8 cellular contexts compared by ENCODE assay signal in the genomic region with DNA sequence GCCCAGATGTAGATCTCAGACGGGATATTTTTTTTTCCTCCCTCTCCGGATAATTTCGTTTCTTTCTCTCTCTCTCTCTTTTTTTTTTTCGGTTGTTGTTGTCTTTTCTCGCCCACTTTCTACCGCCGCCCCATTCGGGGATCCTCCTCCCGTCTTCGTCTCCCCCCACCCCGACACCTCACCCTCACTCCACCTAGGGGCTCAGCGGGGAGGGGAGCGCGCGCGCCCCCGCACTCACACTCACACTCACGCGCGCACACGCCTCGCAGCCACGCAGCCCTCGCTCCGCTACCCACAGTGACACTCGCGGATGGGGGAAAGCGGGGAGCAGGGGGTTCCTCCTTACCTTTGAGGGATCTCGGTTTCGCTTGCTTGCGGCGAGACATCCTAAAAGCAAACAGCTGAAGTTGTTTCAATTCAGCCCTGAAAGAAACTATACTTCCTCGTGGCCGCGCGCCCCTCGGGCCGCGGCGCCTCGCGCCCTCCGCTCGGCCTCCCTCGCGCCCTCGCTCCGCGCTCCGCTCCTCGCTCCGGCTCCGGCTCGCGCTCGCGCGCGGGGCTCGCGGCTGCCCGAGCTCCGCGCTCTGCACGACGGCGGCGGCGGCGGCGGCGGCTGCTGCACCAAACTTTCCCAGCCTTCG. TPM values are rescaled to one million over a fixed set of nuclear protein-coding genes. Genes with fewer than 3 reads are reported as not detected.
DNase-seq lines count a peak whose midpoint lies in the region; ATAC-seq, FAIRE-seq and TF ChIP-seq lines count a peak whose summit lies in the region.

No MANE protein-coding gene starts in this region.

- DNase-seq in G401 (ENCODE audit: low spot score) (peak; percentile 68), H4 (ENCODE audit: low spot score) (peak; percentile 23), T-helper 17 cell (no peak), H1 (ENCODE audit: low read depth in 1 of 2, low spot score in 2 of 2) (peak in 1 of 2 experiments; percentile 65), mesenchymal stem cell (peak; percentile 70), thoracic aorta (ENCODE audit: low spot score) (no peak), NCI-H1436 (lab: John Stamatoyannopoulos, UW) (no peak)
- no peak for DNase-seq in activated CD4-positive, CD25-positive, alpha-beta regulatory T cell (lab: John Stamatoyannopoulos, UW)

- no peak overlapping the region for H3K23ac ChIP-seq in H1 (ENCODE audit: insufficient read length)
- peak overlapping the region in 1 of 2 experiments; percentile 89 for H3K23ac ChIP-seq in mesenchymal stem cell (ENCODE audit: low read length in 2 of 2)

- H3K79me1 ChIP-seq in H1 (ENCODE audit: low read depth, low read length) (no peaks in the 10 kb centered on the region), mesenchymal stem cell (replicated peaks; ENCODE audit: low read length, poor library complexity, severe bottlenecking) (peaks cover 2% of the 10 kb centered on the region)

- H2BK12ac ChIP-seq in H1 (ENCODE audit: low read depth, low read length), result peak overlapping the region; percentile 80; the same call in 1 of the 2 replicates
- peak overlapping the region; percentile 77 to 90 for H2BK12ac ChIP-seq in mesenchymal stem cell (ENCODE audit: low read length in 2 of 2)

- H4K91ac ChIP-seq in H1 (replicated peaks; ENCODE audit: insufficient read length, low read length) (peak overlapping the region; percentile 88), mesenchymal stem cell (ENCODE audit: low read length) (peak overlapping the region; percentile 74)

- H3K14ac ChIP-seq in H1 (ENCODE audit: insufficient read length) (no peak overlapping the region), mesenchymal stem cell (ENCODE audit: low read length in 2 of 2) (peak overlapping the region in 1 of 2 experiments; percentile 99)

- peak overlapping the region; percentile 89 for H3K4me3 Mint-ChIP-seq in T-helper 17 cell

- POLR2A ChIA-PET in H1 (lab: Charles Lee; ENCODE audit: partially characterized antibody), result interaction anchor here (0.6 to 2.0 kb wide), 2 partner anchors 21 to 24 kb away, joined by 3 to 4 read pairs; no protein-coding TSS in a partner anchor

- H4K20me1 ChIP-seq in H1 (replicated peaks in 1 of 2; ENCODE audit: control insufficient read depth in 1 of 2, insufficient read depth in 2 of 2, low read length in 2 of 2), result peaks cover 0 to 6% of the 10 kb centered on the region in 2 experiments

- H3K9ac ChIP-seq in H1 (replicated peaks in 1 of 4; ENCODE audit: extremely low read depth in 1 of 4, low read depth in 3 of 4, low read length in 3 of 4) (peak overlapping the region; percentile 37 to 84 (median 66)), mesenchymal stem cell (ENCODE audit: low read length) (peak overlapping the region; percentile 99)

- H3K27me3 ChIP-seq in H1 (replicated peaks in 1 of 4; ENCODE audit: control insufficient read depth in 3 of 4, extremely low read depth in 1 of 4, insufficient read depth in 3 of 4, low read length in 3 of 4) (peaks cover 2 to 16% (median 9%) of the 10 kb centered on the region in 4 experiments), mesenchymal stem cell (ENCODE audit: control insufficient read depth in 1 of 2, insufficient read depth in 1 of 2, low read length in 2 of 2) (no peaks in the 10 kb centered on the region), thoracic aorta (replicated peaks; ENCODE audit: insufficient read depth) (no peaks in the 10 kb centered on the region)

- H3K27ac ChIP-seq in H1 (ENCODE audit: low read depth, low read length) (no peak overlapping the region; the same call in 1 of the 2 replicates), mesenchymal stem cell (ENCODE audit: low read length, poor library complexity, severe bottlenecking) (peak overlapping the region; percentile 99), thoracic aorta (peak overlapping the region; percentile 62)

- TF ChIP-seq RAD21 in H1 (IDR thresholded peaks at IDR 0.05 in 1 of 2, conservative IDR thresholded peaks at IDR 0.05 in 1 of 2; ENCODE audit: low read depth in 2 of 2, low read length in 2 of 2), result no peak

- no peak for TF ChIP-seq POLR2A in H1 (IDR thresholded peaks at IDR 0.05; ENCODE audit: control extremely low read depth in 1 of 2, low read depth in 2 of 2, low read length in 2 of 2)

- TF ChIP-seq CTCF in H1 (IDR thresholded peaks at IDR 0.05; ENCODE audit: control extremely low read depth in 1 of 3, insufficient read depth in 1 of 3, low read depth in 1 of 3, low read length in 3 of 3) (no peak), thoracic aorta (IDR thresholded peaks at IDR 0.05) (no peak)

- H3K79me2 ChIP-seq in H1 (ENCODE audit: control insufficient read depth in 1 of 2, insufficient read depth in 2 of 2, low read length in 2 of 2), result peaks cover 0 to 32% of the 10 kb centered on the region in 2 experiments; a peak in 2 of 4 replicates

- H2AK5ac ChIP-seq in H1 (ENCODE audit: low read depth, low read length) (no peak overlapping the region), mesenchymal stem cell (ENCODE audit: low read length, severe bottlenecking) (no peak overlapping the region)

- H2BK20ac ChIP-seq in H1 (ENCODE audit: low read length), result no peak overlapping the region

- H3K4me1 ChIP-seq in H1 (replicated peaks in 1 of 4; ENCODE audit: control insufficient read depth in 3 of 4, insufficient read depth in 4 of 4, low read length in 3 of 4) (no peaks in the 10 kb centered on the region; a peak in 1 of 7 replicates), mesenchymal stem cell (ENCODE audit: control insufficient read depth, insufficient read depth, low read depth, low read length) (peaks cover 1% of the 10 kb centered on the region), thoracic aorta (ENCODE audit: control insufficient read depth in 1 of 2, low read depth in 2 of 2) (peaks cover 4 to 14% of the 10 kb centered on the region in 2 donors)

- H3K4me1 Mint-ChIP-seq in T-helper 17 cell, result peaks cover 7% of the 10 kb centered on the region

- H3K18ac ChIP-seq in H1 (ENCODE audit: extremely low read depth, low read length) (peak overlapping the region; percentile 60; the same call in 1 of the 2 replicates), mesenchymal stem cell (ENCODE audit: low read depth in 1 of 2, low read length in 2 of 2) (peak overlapping the region; percentile 71 to 100)

- no peak for FAIRE-seq in H1 (lab: Jason Lieb, UNC)

- H3K23me2 ChIP-seq in H1 (ENCODE audit: low read depth, low read length), result peaks cover 17% of the 10 kb centered on the region

- H2AFZ ChIP-seq in H1 (ENCODE audit: low read length) (0 out of 2 replicates have a peak overlapping the region, but pooled peaks have one; percentile 34), mesenchymal stem cell (ENCODE audit: low read depth, low read length) (peak overlapping the region; percentile 51)

- TF ChIP-seq EP300 in H1 (IDR thresholded peaks at IDR 0.05; ENCODE audit: borderline replicate concordance in 1 of 2, low read depth in 2 of 2, low read length in 2 of 2), result no peak

- H3K4me3 ChIP-seq in H1 (ENCODE audit: extremely low read depth in 1 of 4, insufficient read depth in 2 of 4, low read depth in 3 of 4, low read length in 4 of 4), result peak overlapping the region; percentile 85 to 99 (median 94)
- H3K4me3 ChIP-seq in mesenchymal stem cell (ENCODE audit: insufficient read depth in 1 of 2, low read depth in 1 of 2, low read length in 2 of 2), result peak overlapping the region; percentile 72 to 93
- peak overlapping the region; percentile 92 for H3K4me3 ChIP-seq in thoracic aorta

- no peak overlapping the region; the same call in 1 of the 2 replicates for H2BK5ac ChIP-seq in H1 (ENCODE audit: low read depth, low read length)
- peak overlapping the region; percentile 91 for H2BK5ac ChIP-seq in mesenchymal stem cell (ENCODE audit: low read depth, low read length, poor library complexity, severe bottlenecking)

- CTCF ChIA-PET in H1 (lab: Charles Lee; ENCODE audit: partially characterized antibody), result interaction anchor here (0.7 kb wide), 1 partner anchor 546 kb away, joined by 3 read pairs; no protein-coding TSS in a partner anchor

- H3K27me3 Mint-ChIP-seq in T-helper 17 cell, result peaks cover 46% of the 10 kb centered on the region

- H3K4ac ChIP-seq in H1 (replicated peaks; ENCODE audit: insufficient read length, low read depth, low read length) (peak overlapping the region; percentile 78), mesenchymal stem cell (ENCODE audit: low read depth in 1 of 2, low read length in 2 of 2) (peak overlapping the region; percentile 64 to 99)

- H3K9me3 ChIP-seq in T-helper 17 cell (ENCODE audit: control insufficient read depth, low read length, poor library complexity, severe bottlenecking) (no peaks in the 10 kb centered on the region), H1 (ENCODE audit: insufficient read depth in 2 of 2, low read depth in 1 of 2, low read length in 1 of 2) (no peaks in the 10 kb centered on the region), mesenchymal stem cell (ENCODE audit: control insufficient read depth, low read length) (no peaks in the 10 kb centered on the region), thoracic aorta (no peaks in the 10 kb centered on the region)

- 1% methylated on average over 51 of the region's 73 CpGs; no CpG with 5 or more reads in 1 of the 2 experiments for WGBS in H1 (ENCODE audit: extremely low coverage in 1 of 2, insufficient coverage in 1 of 2, insufficient read length in 1 of 2, insufficient replicate concordance in 2 of 2, low coverage in 1 of 2, low lambda C conversion rate in 2 of 2, missing lambda C conversion rate in 1 of 2), 2 experiments
- under 1% methylated on average over 37 of the region's 73 CpGs for WGBS in mesenchymal stem cell

- H2BK120ac ChIP-seq in H1 (replicated peaks; ENCODE audit: low read depth, low read length), result no peak overlapping the region
- H2BK120ac ChIP-seq in mesenchymal stem cell (ENCODE audit: low read depth, low read length), result peak overlapping the region; percentile 29

- ATAC-seq in T-helper 17 cell (no peak), thoracic aorta (ENCODE audit: insufficient number of reproducible peaks, low FRiP score, low read depth) (peak; percentile 21)

- H3K36me3 Mint-ChIP-seq in T-helper 17 cell (ENCODE audit: low read depth), result peaks cover 2% of the 10 kb centered on the region

- peak overlapping the region; percentile 51 for H4K5ac ChIP-seq in H1 (ENCODE audit: insufficient read length, low read depth, low read length)

- in situ Hi-C loops in G401 (cut with HindIII; ENCODE audit: low sequenced_read_pairs), result no loop called here

- H2BK15ac ChIP-seq in H1 (ENCODE audit: low read length) (no peak overlapping the region), mesenchymal stem cell (ENCODE audit: low read depth, poor library complexity, severe bottlenecking) (peak overlapping the region; percentile 96)

- H3K27ac Mint-ChIP-seq in T-helper 17 cell, result no peak overlapping the region

- H4K8ac ChIP-seq in H1 (ENCODE audit: extremely low read depth, insufficient read depth, low read length) (peak overlapping the region; percentile 89), mesenchymal stem cell (ENCODE audit: low read length) (peak overlapping the region; percentile 87)

- H3K36me3 ChIP-seq in H1 (ENCODE audit: control insufficient read depth in 2 of 4, insufficient read depth in 4 of 4, low read length in 3 of 4) (no peaks in the 10 kb centered on the region), mesenchymal stem cell (ENCODE audit: control insufficient read depth in 1 of 2, insufficient read depth in 2 of 2, low read depth in 1 of 2, low read length in 2 of 2) (no peaks in the 10 kb centered on the region), thoracic aorta (no peaks in the 10 kb centered on the region)

- H3K4me2 ChIP-seq in H1 (ENCODE audit: insufficient read depth in 1 of 2, low read depth in 2 of 2, low read length in 2 of 2) (peak overlapping the region; percentile 79 to 90), mesenchymal stem cell (ENCODE audit: low read length, poor library complexity, severe bottlenecking) (peak overlapping the region; percentile 74)

- H3K56ac ChIP-seq in H1 (replicated peaks; ENCODE audit: insufficient read length, low read depth, low read length), result peak overlapping the region; percentile 64

RNA-seq across cellular contexts. Expression of gene ZNF521, which starts 1.3 kb away (rescaled TPM):
- total RNA-seq in G401 (2014; rRNA removed; shearing (Covaris generic)), result 29.4 and 87.6 TPM in 2 replicates
- total RNA-seq in H4 (2014; rRNA removed; shearing (Covaris generic)), result 6.8 and 8.2 TPM in 2 replicates
- total RNA-seq in T-helper 17 cell (1 to 10 TPM in 1 of 2 donors, not detected in 1; 1.1 TPM), thoracic aorta (10 to 100 TPM in 1 of 2 donors, 1 to 10 TPM in 1; 8.0 to 17.2 TPM)
- total RNA-seq in H1 (2021; fragmentation: NEBNext Ultra II Directional; extraction: Animal tissue kit (Norgen Biotek cat#: 25700)), result 15.8 and 16.8 TPM in 2 replicates
- polyA plus RNA-seq in H1 (2011; rRNA removed), result 9.5 and 12.6 TPM in 2 replicates
- 24.2 TPM for polyA plus RNA-seq in H1 (2011; cell fraction: cytosol; rRNA removed)
- 27.7 TPM for polyA plus RNA-seq in H1 (2011; cell fraction: nucleus; rRNA removed)
- polyA plus RNA-seq in H1 (2012, experiment 1 of 2), result 8.9 to 12.8 TPM (median 10.5 TPM) in 4 replicates
- 0.41 TPM for polyA plus RNA-seq in H1 (2012, experiment 2 of 2)
- 3.7 TPM for polyA plus RNA-seq in H1 (2013, experiment 1 of 2)
- 2.9 TPM for polyA plus RNA-seq in H1 (2013, experiment 2 of 2)
- polyA minus RNA-seq in H1 (2011; rRNA and poly(A)+ RNA removed), result 84.4 and 98.4 TPM in 2 replicates
- 14.1 TPM for polyA minus RNA-seq in H1 (2011; cell fraction: cytosol; rRNA and poly(A)+ RNA removed)
- polyA minus RNA-seq in H1 (2011; cell fraction: nucleus; rRNA and poly(A)+ RNA removed), result 120 TPM
- 21.6 TPM for polyA plus RNA-seq in mesenchymal stem cell (2013, experiment 1 of 2)
- polyA plus RNA-seq in mesenchymal stem cell (2013, experiment 2 of 2), result 22.0 TPM

Comparison
In these comparisons a context has a peak if more than half of its experiments do, and no peak if none do; other contexts are left out.
1. DNase-seq: peak in G401 (single experiment), H4 (single experiment) and mesenchymal stem cell (single experiment); none in T-helper 17 cell (0 of 3), thoracic aorta (single experiment), NCI-H1436 (single experiment) and activated CD4-positive, CD25-positive, alpha-beta regulatory T cell (0 of 4).
2. Peak in every context shown above with its lines, with median percentiles within 50 percentile points of each other: H3K4me3 ChIP-seq.